ENCODE assay signal across 8 cellular contexts in the genomic region with DNA sequence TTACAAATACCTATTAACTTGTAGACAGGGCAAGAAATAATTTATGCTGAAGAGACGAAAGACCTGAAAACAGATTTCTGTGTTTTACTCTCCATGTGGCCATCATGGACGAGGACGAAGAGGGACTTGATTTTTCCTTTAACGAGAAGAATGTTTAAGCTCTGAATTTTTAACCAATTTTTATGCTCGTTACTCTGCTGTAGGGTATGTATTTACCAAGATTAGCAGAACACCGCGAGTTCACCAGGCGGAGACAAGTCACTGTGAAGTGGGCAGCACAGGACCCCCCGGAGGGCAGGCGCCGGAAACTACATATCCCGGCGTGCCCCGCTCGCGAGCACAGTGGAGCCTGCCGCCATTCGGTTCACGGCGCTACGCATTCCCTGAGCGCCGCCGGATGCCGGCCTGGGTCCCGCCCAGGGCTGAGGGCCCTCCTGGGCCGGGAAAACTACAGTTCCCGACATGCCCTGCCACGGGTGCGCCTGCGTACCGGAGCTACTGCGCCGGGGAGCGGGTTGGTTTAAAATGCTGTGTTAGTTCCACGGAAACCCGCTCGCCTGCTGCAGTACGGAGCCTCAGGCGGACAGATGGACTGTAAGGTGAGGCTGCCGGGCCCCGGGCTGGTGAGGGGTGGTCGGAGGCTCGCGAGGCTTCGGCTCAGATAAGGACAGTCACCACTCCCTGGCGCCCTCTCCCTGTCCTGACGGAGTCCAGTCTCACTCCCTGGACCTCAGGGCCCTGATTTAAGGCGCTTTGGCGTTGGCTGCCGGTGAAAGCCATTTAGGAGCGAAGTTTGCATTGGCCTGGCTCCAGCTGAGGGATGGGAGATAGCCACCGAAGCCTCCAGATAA. TPM values are rescaled to one million over a fixed set of nuclear protein-coding genes. Genes with fewer than 3 reads are reported as not detected.
DNase-seq lines count a peak whose midpoint lies in the region; ATAC-seq and TF ChIP-seq lines count a peak whose summit lies in the region.

A gene (plus strand): TSS at position 536 of the 851 bp plus-strand sequence. CDS start 52 bp downstream, at position 588.

- H3K9me3 ChIP-seq in T-helper 17 cell (ENCODE audit: control insufficient read depth, low read length, poor library complexity, severe bottlenecking) = no peaks in the 10 kb centered on the region
- H3K9me3 ChIP-seq in right cardiac atrium (ENCODE audit: control insufficient read depth, low read length) = no peaks in the 10 kb centered on the region
- H3K9me3 ChIP-seq in vagina = no peaks in the 10 kb centered on the region

- H3K4me3 Mint-ChIP-seq in T-helper 17 cell = peak within 1 kb of the TSS; percentile 90

- H3K27ac Mint-ChIP-seq in T-helper 17 cell = peak within 1 kb of the TSS; percentile 75

- TF ChIP-seq CTCF in vagina (IDR thresholded peaks at IDR 0.05) = peak in 1 of 3 experiments; percentile 52

- no peaks in the 10 kb centered on the region for H3K4me1 ChIP-seq in right cardiac atrium (ENCODE audit: control insufficient read depth, insufficient read depth, low read length)
- H3K4me1 ChIP-seq in vagina = peaks cover 8% of the 10 kb centered on the region

- intact Hi-C loops in right cardiac atrium (cut with DNase I) = no loop called here
- intact Hi-C loops in vagina (cut with DNase I) = no loop called here

- H3K27ac ChIP-seq in right cardiac atrium (ENCODE audit: low read length) (peak within 1 kb of the TSS; percentile 37), vagina (peak within 1 kb of the TSS; percentile 10)

- DNase-seq in NCI-H187 (lab: John Stamatoyannopoulos, UW) = peak; percentile 32 to 92
- DNase-seq in T-helper 17 cell = peak; percentile 85 to 94 (median 88)
- DNase-seq in anterior cingulate cortex (lab: John Stamatoyannopoulos, UW) = peak; percentile 53 to 96 (median 90)
- peak; percentile 95 to 98 (median 97) for DNase-seq in right cardiac atrium
- DNase-seq in pulmonary artery endothelial cell (ENCODE audit: low read depth, low spot score) = peak; percentile 67
- peak in 1 of 2 donors; percentile 91 for DNase-seq in vagina (ENCODE audit: extremely low spot score in 2 of 2)

- H3K4me1 Mint-ChIP-seq in T-helper 17 cell = peaks cover 16% of the 10 kb centered on the region

- 4% methylated on average over 53 of the region's 53 CpGs for WGBS in right cardiac atrium

- peak within 1 kb of the TSS; percentile 86 for H3K4me3 ChIP-seq in right cardiac atrium (ENCODE audit: low read length)
- peak within 1 kb of the TSS; percentile 54 for H3K4me3 ChIP-seq in vagina

- ATAC-seq in GM18502 (IDR thresholded peaks at IDR 0.05; ENCODE audit: poor library complexity, unreplicated experiment) (peak; percentile 100), HG02938 (IDR thresholded peaks at IDR 0.05; ENCODE audit: unreplicated experiment) (peak; percentile 99), T-helper 17 cell (peak; percentile 100), right cardiac atrium (peak; percentile 100)

- no peaks in the 10 kb centered on the region for H3K27me3 ChIP-seq in right cardiac atrium (ENCODE audit: control insufficient read depth, insufficient read depth)
- no peaks in the 10 kb centered on the region for H3K27me3 ChIP-seq in vagina

- no peaks in the 10 kb centered on the region for H3K36me3 ChIP-seq in vagina

- H3K36me3 Mint-ChIP-seq in T-helper 17 cell (ENCODE audit: low read depth) = no peaks in the 10 kb centered on the region

- no peak for TF ChIP-seq POLR2A in vagina (IDR thresholded peaks at IDR 0.05)

- H3K27me3 Mint-ChIP-seq in T-helper 17 cell = no peaks in the 10 kb centered on the region

RNA-seq across cellular contexts. Expression of the gene that starts here (rescaled TPM):
- total RNA-seq in T-helper 17 cell (1 to 10 TPM in 1 of 2 donors, under 1 TPM in 1; 0.47 to 1.7 TPM), right cardiac atrium (1 to 10 TPM in 3 of 4 donors, under 1 TPM in 1; 0.94 to 1.6 (median 1.3) TPM), pulmonary artery endothelial cell (4.6 and 8.1 TPM in 2 replicates), vagina (3.9 TPM)
- polyA plus RNA-seq in right cardiac atrium = 0.38 TPM
